In genomic region chr1:174021611-174022079, GRCh38 we compare ENCODE assay signal across 8 cellular contexts.
DNase-seq lines count a peak whose midpoint lies in the region; ATAC-seq, FAIRE-seq and TF ChIP-seq lines count a peak whose summit lies in the region.

No MANE protein-coding gene starts in this region.

- no peak for TF ChIP-seq CTCF in GM20000 (IDR thresholded peaks at IDR 0.05; ENCODE audit: extremely low read depth, missing control alignments)
- no peak for TF ChIP-seq CTCF in brain microvascular endothelial cell (IDR thresholded peaks at IDR 0.05; ENCODE audit: low read depth, low read length, missing control alignments)

- no peaks in the 10 kb centered on the region for H3K27me3 ChIP-seq in brain microvascular endothelial cell (replicated peaks)

- H3K27ac ChIP-seq in brain microvascular endothelial cell (peak overlapping the region; percentile 74), skin epidermis (peak overlapping the region; percentile 88 to 99 (median 96))

- ATAC-seq in HG03571 (IDR thresholded peaks at IDR 0.05; ENCODE audit: unreplicated experiment) = peak; percentile 32

- H3K4me3 ChIP-seq in brain microvascular endothelial cell (ENCODE audit: low read depth, low read length) (peak overlapping the region; percentile 92), skin epidermis (peak overlapping the region; percentile 86 to 98 (median 90))

- DNase-seq in DMS153 (lab: John Stamatoyannopoulos, UW) (peak; percentile 45), GM20000 (ENCODE audit: low spot score) (peak; percentile 47), SW480 (ENCODE audit: low spot score) (peak; percentile 64), brain microvascular endothelial cell (peak; percentile 29), iPS-NIHi7 (ENCODE audit: extremely low spot score) (peak; percentile 46), RCC 7860 (ENCODE audit: low spot score) (no peak)

- no peak for FAIRE-seq in RCC 7860 (lab: Jason Lieb, UNC)

- no peaks in the 10 kb centered on the region for H3K36me3 ChIP-seq in brain microvascular endothelial cell (replicated peaks)

- in situ Hi-C loops in brain microvascular endothelial cell (cut with HindIII; ENCODE audit: low pct_ligation_motif_present, low sequenced_read_pairs) = no loop called here
